In the genomic region with DNA sequence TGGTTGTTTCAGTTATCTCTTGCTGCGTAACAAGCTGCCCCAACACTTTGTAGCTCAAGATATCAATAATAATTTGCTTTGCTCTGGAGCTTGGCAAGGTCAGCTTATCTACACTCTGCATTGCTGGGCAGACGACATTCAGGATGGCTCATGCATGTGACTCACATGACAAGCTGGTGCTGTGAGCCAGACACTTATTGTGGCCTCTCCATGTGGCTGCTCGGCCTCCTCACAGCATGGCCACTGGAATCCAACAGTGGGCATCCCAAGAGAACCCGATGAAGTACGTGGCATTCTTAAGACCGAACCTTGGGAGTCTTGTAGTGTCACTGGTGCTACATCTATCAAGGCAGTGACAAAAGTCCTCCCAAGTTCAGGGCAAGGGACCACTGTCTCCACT, we compare ENCODE assay signal across 21 cellular contexts.
"Had no signal": no experiment of that assay in that cellular context is flagged by ENCODE, and none has a peak within 500 bp of the region (broad histone marks: within the 10 kb centered on the region; RNA-seq: fewer than 3 reads in every experiment).

No MANE protein-coding gene starts in this region.

- H3K9me3 ChIP-seq: gastroesophageal sphincter, left ventricle myocardium inferior, lower lobe of right lung, ovary, right atrium auricular region had no signal

- H3K27me3 ChIP-seq: dorsolateral prefrontal cortex, neural progenitor cell, ovary, right atrium auricular region had no signal

- H3K27ac ChIP-seq: dorsolateral prefrontal cortex, gastroesophageal sphincter, left ventricle myocardium inferior, lower lobe of right lung, neural progenitor cell, ovary, right atrium auricular region had no signal

- H3K4me1 ChIP-seq: left ventricle myocardium inferior, lower lobe of right lung, neural progenitor cell, right atrium auricular region had no signal

- H2AFZ ChIP-seq: neural progenitor cell had no signal

- H3K9ac ChIP-seq: neural progenitor cell had no signal

- H3K36me3 ChIP-seq: gastroesophageal sphincter, left ventricle myocardium inferior, lower lobe of right lung, neural progenitor cell, ovary, right atrium auricular region had no signal

- H3K4me2 ChIP-seq: neural progenitor cell had no signal

- DNase-seq: cortex of kidney; dorsolateral prefrontal cortex; effector CD8-positive, alpha-beta T cell; foreskin fibroblast; glutamatergic neuron; left cardiac atrium; left ventricle myocardium inferior; lower lobe of right lung; mesenchymal stem cell; midbrain; nucleus accumbens; ovary; small intestine; stimulated activated CD4-positive, alpha-beta T cell treated with anti-CD3 and anti-CD28 coated beads, Interleukin-12 subunit alpha, Interleukin-12 subunit beta, amount 100 ng/mL, for 4 hours; stimulated activated naive CD4-positive, alpha-beta T cell treated with Interleukin-2 at 50 U/mL for 16 hours; trophoblast cell had no signal

- ATAC-seq: esophagus mucosa; gastroesophageal sphincter; left cardiac atrium; lower lobe of right lung; natural killer cell treated with Interleukin-12 subunit alpha and Interleukin-12 subunit beta and Interleukin-15 and Interleukin-18, amount 100 ng/mL, for 72 hours had no signal

- H3K4me3 ChIP-seq: dorsolateral prefrontal cortex, gastroesophageal sphincter, left ventricle myocardium inferior, lower lobe of right lung, neural progenitor cell, ovary, right atrium auricular region had no signal
